1 cellular context compared by ENCODE assay signal in genomic region chr1:201468501-201468843, GRCh38.
TF ChIP-seq lines count a peak whose summit lies in the region.

No MANE protein-coding gene starts in this region.

TF ChIP-seq in HEK293, 187 proteins besides CTCF, POLR2A, EP300 and RAD21 (continued from another document):
- no peak for TF ChIP-seq ZNF580 (tag by site-specific recombination; IDR thresholded peaks at IDR 0.05)
- no peak for TF ChIP-seq SALL2 (tag by site-specific recombination; IDR thresholded peaks at IDR 0.05; ENCODE audit: borderline replicate concordance)
- TF ChIP-seq REPIN1 (tag by site-specific recombination; IDR thresholded peaks at IDR 0.05; ENCODE audit: low read depth), result 0 out of 2 replicates have a peak, but pooled peaks have one; percentile 10
- TF ChIP-seq GFI1B (tag by site-specific recombination; IDR thresholded peaks at IDR 0.05), result no peak
- no peak for TF ChIP-seq ZNF776 (tag by site-specific recombination; IDR thresholded peaks at IDR 0.05; ENCODE audit: borderline replicate concordance)
- no peak for TF ChIP-seq MEIS1 (CRISPR knock-in tag; IDR thresholded peaks at IDR 0.05; ENCODE audit: borderline replicate concordance)
- no peak for TF ChIP-seq ZBTB49 (tag by site-specific recombination; IDR thresholded peaks at IDR 0.05; ENCODE audit: low read depth)
- TF ChIP-seq SCRT2 (tag by site-specific recombination; IDR thresholded peaks at IDR 0.05), result no peak
- no peak for TF ChIP-seq ZNF513 (tag by site-specific recombination; IDR thresholded peaks at IDR 0.05)
- TF ChIP-seq GLI4 (tag by site-specific recombination; IDR thresholded peaks at IDR 0.05), result no peak
- TF ChIP-seq KLF8 (tag by site-specific recombination; IDR thresholded peaks at IDR 0.05), result no peak
- no peak for TF ChIP-seq YY1 (tag by site-specific recombination; IDR thresholded peaks at IDR 0.05)
- no peak for TF ChIP-seq ZNF324 (tag by site-specific recombination; IDR thresholded peaks at IDR 0.05)
- peak; percentile 17; the same call in 1 of the 2 replicates for TF ChIP-seq KLF16 (tag by site-specific recombination; IDR thresholded peaks at IDR 0.05)
- no peak for TF ChIP-seq ZXDB (tag by site-specific recombination; IDR thresholded peaks at IDR 0.05)
- TF ChIP-seq ZNF26 (tag by site-specific recombination; IDR thresholded peaks at IDR 0.05), result no peak
- no peak for TF ChIP-seq MZF1 (tag by site-specific recombination; IDR thresholded peaks at IDR 0.05; ENCODE audit: borderline replicate concordance)
- peak; percentile 12; the same call in 1 of the 2 replicates for TF ChIP-seq ZNF394 (tag by site-specific recombination; IDR thresholded peaks at IDR 0.05; ENCODE audit: borderline replicate concordance)
- TF ChIP-seq ZFP37 (tag by site-specific recombination; IDR thresholded peaks at IDR 0.05), result peak; percentile 6; the same call in 1 of the 2 replicates
